In genomic region chr3:8595252-8595934, GRCh38 we compare ENCODE assay signal across 14 cellular contexts. TPM values are rescaled to one million over a fixed set of nuclear protein-coding genes. Genes with fewer than 3 reads are reported as not detected.
DNase-seq lines count a peak whose midpoint lies in the region; ATAC-seq and TF ChIP-seq lines count a peak whose summit lies in the region.
"Had no signal": no experiment of that assay in that cellular context is flagged by ENCODE, and none has a peak within 500 bp of the region (broad histone marks: within the 10 kb centered on the region; RNA-seq: fewer than 3 reads in every experiment).

No MANE protein-coding gene starts in this region.

- no peaks in the 10 kb centered on the region for H3K4me1 Mint-ChIP-seq in activated CD8-positive, alpha-beta memory T cell treated with anti-CD3 and anti-CD28 coated beads, Interleukin-2, amount 10 ng/mL, durations not matched to agents 7 days and 5 days

- H3K4me3 ChIP-seq in dorsolateral prefrontal cortex (no peak overlapping the region), gastrocnemius medialis (no peak overlapping the region)
- H3K4me3 ChIP-seq: BLaER1 treated with 17β-estradiol and CSF1 and Interleukin-3, amounts not matched to agents 10 nM and 100 nM; HAP-1 had no signal

- no peak for TF ChIP-seq CTCF in dorsolateral prefrontal cortex (IDR thresholded peaks at IDR 0.05 in 54 of 56, conservative IDR thresholded peaks at IDR 0.05 in 2 of 56; ENCODE audit: low read depth in 1 of 56, partially characterized antibody in 56 of 56)
- no peak for TF ChIP-seq CTCF in gastrocnemius medialis (IDR thresholded peaks at IDR 0.05 in 4 of 5, conservative IDR thresholded peaks at IDR 0.05 in 1 of 5)

- peak; percentile 25 for DNase-seq in activated CD8-positive, alpha-beta memory T cell treated with anti-CD3 and anti-CD28 coated beads, Interleukin-2, amount 10 ng/mL, durations not matched to agents 7 days and 5 days
- no peak for DNase-seq in activated CD8-positive, alpha-beta memory T cell treated with anti-CD3 and anti-CD28 coated beads, Interleukin-2, amount 50 U/mL, for 48 hours
- DNase-seq in dorsolateral prefrontal cortex (peak; percentile 7 to 87 (median 65)), middle frontal gyrus (ENCODE audit: extremely low spot score, low spot score) (peak; percentile 64), gastrocnemius medialis (peak; percentile 45 to 49), GF-D8 (lab: John Stamatoyannopoulos, UW) (no peak)
- DNase-seq: 8988T, NCI-H1436 treated with DMSO at 0.1 percent for 48 hours, NCI-H446, PC-3 had no signal

- H3K36me3 Mint-ChIP-seq in activated CD8-positive, alpha-beta memory T cell treated with anti-CD3 and anti-CD28 coated beads, Interleukin-2, amount 10 ng/mL, durations not matched to agents 7 days and 5 days, result no peaks in the 10 kb centered on the region

- no peak for ATAC-seq in activated CD8-positive, alpha-beta memory T cell treated with anti-CD3 and anti-CD28 coated beads, Interleukin-2, amount 10 ng/mL, durations not matched to agents 7 days and 5 days
- ATAC-seq in gastrocnemius medialis (peak in 1 of 2 donors; percentile 16), GM21619 (IDR thresholded peaks at IDR 0.05; ENCODE audit: unreplicated experiment) (no peak), GM19035 (IDR thresholded peaks at IDR 0.05; ENCODE audit: unreplicated experiment) (no peak)
- ATAC-seq: PC-3 had no signal

- no peaks in the 10 kb centered on the region for H3K9me3 Mint-ChIP-seq in activated CD8-positive, alpha-beta memory T cell treated with anti-CD3 and anti-CD28 coated beads, Interleukin-2, amount 10 ng/mL, durations not matched to agents 7 days and 5 days (ENCODE audit: low read depth)

- H3K27me3 ChIP-seq in dorsolateral prefrontal cortex, result no peaks in the 10 kb centered on the region
- no peaks in the 10 kb centered on the region for H3K27me3 ChIP-seq in gastrocnemius medialis
- H3K27me3 ChIP-seq: BLaER1 treated with 17β-estradiol and CSF1 and Interleukin-3, amounts not matched to agents 10 nM and 100 nM had no signal

- in situ Hi-C loops in gastrocnemius medialis (cut with MboI; ENCODE audit: low sequenced_read_pairs in 4 of 4), result loop anchor here in 2 of 4 donors (10.0 kb wide), 1 partner anchor 91 kb away; the partner anchor contains the start of gene LMCD1 (in 2 of the 2)

- CTCF ChIA-PET in activated CD8-positive, alpha-beta memory T cell treated with anti-CD3 and anti-CD28 coated beads, Interleukin-2, amount 10 ng/mL, durations not matched to agents 7 days and 5 days (lab: Charles Lee), result no interaction called here

- intact Hi-C loops in dorsolateral prefrontal cortex (cut with DNase I) (no loop called here), gastrocnemius medialis (cut with DNase I; ENCODE audit: low total_unique reads) (loop anchor here (5.0 to 10.0 kb wide), 2 partner anchors 802 to 1599 kb away; partner anchors contain the start of gene SETD5)

- peaks cover 88 to 95% of the 10 kb centered on the region in 2 donors for H3K4me1 ChIP-seq in gastrocnemius medialis
- H3K4me1 ChIP-seq: HAP-1 had no signal

- TF ChIP-seq POLR2A in gastrocnemius medialis (IDR thresholded peaks at IDR 0.05), result no peak

- H3K9me3 ChIP-seq in gastrocnemius medialis, result no peaks in the 10 kb centered on the region
- H3K9me3 ChIP-seq: HAP-1 had no signal

- H3K36me3 ChIP-seq in gastrocnemius medialis, result no peaks in the 10 kb centered on the region
- H3K36me3 ChIP-seq: BLaER1 treated with 17β-estradiol and CSF1 and Interleukin-3, amounts not matched to agents 10 nM and 100 nM; HAP-1 had no signal

- H3K4me3 Mint-ChIP-seq in activated CD8-positive, alpha-beta memory T cell treated with anti-CD3 and anti-CD28 coated beads, Interleukin-2, amount 10 ng/mL, durations not matched to agents 7 days and 5 days, result no peak overlapping the region

- H3K27ac Mint-ChIP-seq in activated CD8-positive, alpha-beta memory T cell treated with anti-CD3 and anti-CD28 coated beads, Interleukin-2, amount 10 ng/mL, durations not matched to agents 7 days and 5 days, result no peak overlapping the region

- no peaks in the 10 kb centered on the region for H3K27me3 Mint-ChIP-seq in activated CD8-positive, alpha-beta memory T cell treated with anti-CD3 and anti-CD28 coated beads, Interleukin-2, amount 10 ng/mL, durations not matched to agents 7 days and 5 days

- H3K27ac ChIP-seq in dorsolateral prefrontal cortex, result peak overlapping the region in 13 of 59 donors; percentile 8 to 69 (median 31)
- peak overlapping the region; percentile 86 to 94 (median 88) for H3K27ac ChIP-seq in gastrocnemius medialis
- H3K27ac ChIP-seq: BLaER1 treated with 17β-estradiol and CSF1 and Interleukin-3, amounts not matched to agents 10 nM and 100 nM had no signal

RNA-seq across cellular contexts. Expression of gene SSUH2, which starts 49.2 kb away (rescaled TPM):
- total RNA-seq in activated CD8-positive, alpha-beta memory T cell treated with anti-CD3 and anti-CD28 coated beads, Interleukin-2, amount 10 ng/mL, durations not matched to agents 7 days and 5 days, result under 1 TPM in 1 of 2 experiments, not detected in 1; 0.09 TPM
- 1 to 10 TPM in 111 of 120 experiments, under 1 TPM in 9; 0.43 to 7.9 (median 2.3) TPM for total RNA-seq in dorsolateral prefrontal cortex
- under 1 TPM in 2 of 4 donors, not detected in 2; 0.15 to 0.33 TPM for total RNA-seq in gastrocnemius medialis

Comparison
In these comparisons a context has a peak if more than half of its experiments do, and no peak if none do; other contexts are left out.
1. DNase-seq: peak in activated CD8-positive, alpha-beta memory T cell treated with anti-CD3 and anti-CD28 coated beads, Interleukin-2, amount 10 ng/mL, durations not matched to agents 7 days and 5 days (single experiment), dorsolateral prefrontal cortex (10 of 10), middle frontal gyrus (single experiment) and gastrocnemius medialis (2 of 2); none in activated CD8-positive, alpha-beta memory T cell treated with anti-CD3 and anti-CD28 coated beads, Interleukin-2, amount 50 U/mL, for 48 hours (single experiment) and GF-D8 (single experiment).